ENCODE assay signal across 11 cellular contexts in the genomic region with DNA sequence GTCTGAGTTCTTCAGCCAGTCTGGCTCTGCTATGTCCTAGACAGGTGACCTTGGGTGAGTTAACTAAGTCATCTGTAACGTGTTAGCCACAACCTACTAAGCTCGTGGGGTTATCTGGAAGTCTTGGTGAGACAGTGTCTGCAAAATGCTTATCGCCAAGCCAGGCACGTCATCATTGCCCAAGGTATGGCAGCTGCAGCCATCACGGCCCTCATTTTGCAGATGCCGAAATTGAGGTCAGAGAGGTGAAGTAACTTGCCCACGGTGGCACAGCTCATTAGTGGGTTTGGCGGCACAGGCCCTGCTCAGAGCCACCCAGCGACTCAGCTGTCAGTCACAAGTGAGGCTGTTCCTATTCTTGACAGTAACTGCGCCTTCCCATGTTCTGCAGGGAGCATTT.
DNase-seq lines count a peak whose midpoint lies in the region; ATAC-seq and TF ChIP-seq lines count a peak whose summit lies in the region.
"Had no signal": no experiment of that assay in that cellular context is flagged by ENCODE, and none has a peak within 500 bp of the region (broad histone marks: within the 10 kb centered on the region; RNA-seq: fewer than 3 reads in every experiment).

No MANE protein-coding gene starts in this region.

- DNase-seq in stimulated activated naive CD4-positive, alpha-beta T cell treated with Interleukin-2 at 50 U/mL for 16 hours (lab: John Stamatoyannopoulos, UW): peak; percentile 23
- DNase-seq in stimulated activated naive CD4-positive, alpha-beta T cell (lab: John Stamatoyannopoulos, UW): no peak
- peak; percentile 25 for DNase-seq in activated T-helper 9 cell treated with anti-CD3 and anti-CD28 coated beads, Interleukin-2, amount 50 U/mL, for 16 hours (ENCODE audit: low read depth)
- DNase-seq in mesothelial cell of epicardium (ENCODE audit: low spot score in 2 of 2, unreplicated experiment in 2 of 2) (no peak), HFFc6 (no peak), substantia nigra (lab: John Stamatoyannopoulos, UW) (no peak), type B pancreatic cell (ENCODE audit: extremely low spot score, unreplicated experiment) (no peak)
- DNase-seq: caudate nucleus, NCI-H1417, NCI-H69 had no signal

- ATAC-seq in GM18520 (IDR thresholded peaks at IDR 0.05; ENCODE audit: unreplicated experiment): no peak

- peak overlapping the region; percentile 30 for H3K27ac Mint-ChIP-seq in mesothelial cell of epicardium
- H3K27ac Mint-ChIP-seq in HFFc6: no peak overlapping the region
- H3K27ac Mint-ChIP-seq in type B pancreatic cell: no peak overlapping the region

- no peak for TF ChIP-seq CTCF in mesothelial cell of epicardium (IDR thresholded peaks at IDR 0.05; ENCODE audit: unreplicated experiment)
- no peak for TF ChIP-seq CTCF in HFFc6 (IDR thresholded peaks at IDR 0.05)
- TF ChIP-seq CTCF in type B pancreatic cell (conservative IDR thresholded peaks at IDR 0.05): no peak

- no peaks in the 10 kb centered on the region for H3K27me3 Mint-ChIP-seq in mesothelial cell of epicardium (ENCODE audit: low read depth)
- H3K27me3 Mint-ChIP-seq in HFFc6 (ENCODE audit: insufficient read depth): peaks cover 5% of the 10 kb centered on the region; the same call in 1 of the 2 replicates
- H3K27me3 Mint-ChIP-seq in type B pancreatic cell: no peaks in the 10 kb centered on the region

- peaks cover 10% of the 10 kb centered on the region for H3K9me3 Mint-ChIP-seq in mesothelial cell of epicardium
- H3K9me3 Mint-ChIP-seq in HFFc6: no peaks in the 10 kb centered on the region
- H3K9me3 Mint-ChIP-seq in type B pancreatic cell: peaks cover 5% of the 10 kb centered on the region

- no peak overlapping the region for H3K27ac ChIP-seq in substantia nigra (ENCODE audit: low read depth, low read length, poor library complexity, severe bottlenecking)

- H3K36me3 Mint-ChIP-seq in mesothelial cell of epicardium: peaks cover 10% of the 10 kb centered on the region
- peaks cover 20% of the 10 kb centered on the region for H3K36me3 Mint-ChIP-seq in HFFc6 (ENCODE audit: low read depth)
- H3K36me3 Mint-ChIP-seq in type B pancreatic cell: peaks cover 13% of the 10 kb centered on the region

- peaks cover 28% of the 10 kb centered on the region for H3K4me1 Mint-ChIP-seq in mesothelial cell of epicardium
- H3K4me1 Mint-ChIP-seq in HFFc6 (ENCODE audit: low read depth): peaks cover 78% of the 10 kb centered on the region
- H3K4me1 Mint-ChIP-seq in type B pancreatic cell (ENCODE audit: unreplicated experiment): peaks cover 38% of the 10 kb centered on the region

- H3K4me3 Mint-ChIP-seq in mesothelial cell of epicardium (no peak overlapping the region), HFFc6 (no peak overlapping the region), type B pancreatic cell (no peak overlapping the region)

Comparison
In these comparisons a context has a peak if more than half of its experiments do, and no peak if none do; other contexts are left out.
1. DNase-seq: peak in stimulated activated naive CD4-positive, alpha-beta T cell treated with Interleukin-2 at 50 U/mL for 16 hours (single experiment) and activated T-helper 9 cell treated with anti-CD3 and anti-CD28 coated beads, Interleukin-2, amount 50 U/mL, for 16 hours (single experiment); none in stimulated activated naive CD4-positive, alpha-beta T cell (0 of 6), mesothelial cell of epicardium (0 of 2), HFFc6 (single experiment), substantia nigra (0 of 49) and type B pancreatic cell (single experiment).